34 cellular contexts compared by ENCODE assay signal in genomic region chr10:108184129-108184528, GRCh38.
"Had no signal": no experiment of that assay in that cellular context is flagged by ENCODE, and none has a peak within 500 bp of the region (broad histone marks: within the 10 kb centered on the region; RNA-seq: fewer than 3 reads in every experiment).

No MANE protein-coding gene starts in this region.

- H3K27me3 ChIP-seq: MG63, SJSA1 had no signal

- H3K9ac ChIP-seq: SK-N-SH had no signal

- H3K36me3 ChIP-seq: MG63, SJSA1 had no signal

- H3K4me1 ChIP-seq: SJSA1 had no signal

- ATAC-seq: activated naive CD4-positive, alpha-beta T cell treated with anti-CD3 and anti-CD28 coated beads, Interleukin-2, amount 50 U/mL, for 72 hours; activated T-cell treated with anti-CD3 and anti-CD28 coated beads, Interleukin-2, amount 50 U/mL, for 4 hours; Panc1; T-helper 17 cell had no signal

- H3K9me2 ChIP-seq: SK-N-SH had no signal

- DNase-seq: activated B cell treated with CpG ODN at 0.5 μM for 24 hours; activated CD4-positive, alpha-beta memory T cell treated with anti-CD3 and anti-CD28 coated beads for 36 hours; activated CD4-positive, alpha-beta T cell treated with anti-CD3 and anti-CD28 coated beads for 4 hours; activated CD4-positive, alpha-beta T cell treated with anti-CD3 and anti-CD28 coated beads, Interleukin-2, amount 50 U/mL, for 1 hour; activated CD4-positive, CD25-positive, alpha-beta regulatory T cell treated with anti-CD3 and anti-CD28 coated beads, Interleukin-2, amount 50 U/mL, for 72 hours; activated CD8-positive, alpha-beta memory T cell treated with anti-CD3 and anti-CD28 coated beads, Interleukin-2, amount 50 U/mL, for 4 hours; activated gamma-delta T cell treated with Interleukin-2 at 50 U/mL for 16 hours; activated naive CD4-positive, alpha-beta T cell treated with anti-CD3 and anti-CD28 coated beads for 36 hours; activated T-cell treated with anti-CD3 and anti-CD28 coated beads for 4 hours; activated T-cell treated with anti-CD3 and anti-CD28 coated beads, Interleukin-2, amount 50 U/mL, for 4 hours; anterior cingulate cortex; caudate nucleus; cerebellar nuclear complex; Karpas-422; MG63; NCI-H1048; NCI-H1105 treated with DMSO at 0.1 percent for 48 hours; NCI-H1436; NCI-H1694; NCI-H1930; NCI-H2081 treated with DMSO at 0.1 percent for 48 hours; NCI-H226; NCI-H446 treated with DMSO at 0.1 percent for 48 hours; NCI-H524; NCI-H69; NCI-H82; RPMI8226; SHP77 treated with DMSO at 0.1 percent for 48 hours; SK-N-SH; T-helper 17 cell had no signal

- H3K4me2 ChIP-seq: SK-N-SH had no signal

- H3K27ac ChIP-seq: SJSA1, VCaP had no signal

- H3K9me3 ChIP-seq: MG63, SJSA1, SK-N-SH had no signal

- H3K4me3 ChIP-seq: MG63, SJSA1 had no signal
